Comparison of ENCODE assay signal across 20 cellular contexts in genomic region chr20:22241609-22242008, GRCh38.
"Had no signal": no experiment of that assay in that cellular context is flagged by ENCODE, and none has a peak within 500 bp of the region (broad histone marks: within the 10 kb centered on the region; RNA-seq: fewer than 3 reads in every experiment).

No MANE protein-coding gene starts in this region.

- H3K27ac Mint-ChIP-seq: nephron; stimulated activated memory B cell treated with anti-CD40 and anti-IgM and Interleukin-4, amounts not matched to agents 10 μg/mL and 1 μg/mL and 100 μg/mL, for 72 hours; stimulated activated naive CD8-positive, alpha-beta T cell treated with anti-CD3 and anti-CD28 coated beads, Interleukin-15, Interleukin-2, amounts not matched to agents 100 ng/mL and 50 ng/mL, for 24 hours had no signal

- H3K9me3 ChIP-seq: heart left ventricle, psoas muscle, right lobe of liver, tibial artery, upper lobe of left lung, uterus had no signal

- H3K4me1 ChIP-seq: heart left ventricle, parathyroid adenoma, psoas muscle, right lobe of liver, tibial artery, upper lobe of left lung, uterus had no signal

- H3K36me3 Mint-ChIP-seq: stimulated activated memory B cell treated with anti-CD40 and anti-IgM and Interleukin-4, amounts not matched to agents 10 μg/mL and 1 μg/mL and 100 μg/mL, for 72 hours had no signal

- H3K79me2 ChIP-seq: parathyroid adenoma had no signal

- H3K4me3 Mint-ChIP-seq: nephron; stimulated activated memory B cell treated with anti-CD40 and anti-IgM and Interleukin-4, amounts not matched to agents 10 μg/mL and 1 μg/mL and 100 μg/mL, for 72 hours; stimulated activated naive CD8-positive, alpha-beta T cell treated with anti-CD3 and anti-CD28 coated beads, Interleukin-15, Interleukin-2, amounts not matched to agents 100 ng/mL and 50 ng/mL, for 24 hours had no signal

- H3K27me3 ChIP-seq: right lobe of liver, tibial artery, upper lobe of left lung, uterus had no signal

- H3K36me3 ChIP-seq: heart left ventricle, right lobe of liver, tibial artery, upper lobe of left lung, uterus had no signal

- DNase-seq: effector memory CD4-positive, alpha-beta T cell; heart left ventricle; hippocampal formation; left colon; left ventricle myocardium superior; mesenchymal stem cell; midbrain; psoas muscle; retina; right lobe of liver; stimulated activated CD4-positive, alpha-beta T cell treated with anti-CD3 and anti-CD28 coated beads, Interleukin-4, amount 100 ng/mL, for 24 hours; tibial artery; upper lobe of left lung; uterus had no signal

- H2AFZ ChIP-seq: parathyroid adenoma had no signal

- H3K27ac ChIP-seq: heart left ventricle, parathyroid adenoma, psoas muscle, right lobe of liver, tibial artery, upper lobe of left lung, uterus had no signal

- H3K4me1 Mint-ChIP-seq: nephron; stimulated activated memory B cell treated with anti-CD40 and anti-IgM and Interleukin-4, amounts not matched to agents 10 μg/mL and 1 μg/mL and 100 μg/mL, for 72 hours had no signal

- H3K27me3 Mint-ChIP-seq: stimulated activated memory B cell treated with anti-CD40 and anti-IgM and Interleukin-4, amounts not matched to agents 10 μg/mL and 1 μg/mL and 100 μg/mL, for 72 hours; stimulated activated naive CD8-positive, alpha-beta T cell treated with anti-CD3 and anti-CD28 coated beads, Interleukin-15, Interleukin-2, amounts not matched to agents 100 ng/mL and 50 ng/mL, for 24 hours had no signal

- H3K4me3 ChIP-seq: heart left ventricle, lung, psoas muscle, right lobe of liver, tibial artery, upper lobe of left lung, uterus had no signal

- H3K9ac ChIP-seq: parathyroid adenoma had no signal

- H3K9me3 Mint-ChIP-seq: nephron; stimulated activated memory B cell treated with anti-CD40 and anti-IgM and Interleukin-4, amounts not matched to agents 10 μg/mL and 1 μg/mL and 100 μg/mL, for 72 hours had no signal

- ATAC-seq: esophagus mucosa; heart left ventricle; left colon; left ventricle myocardium superior; psoas muscle; right lobe of liver; stimulated activated memory B cell treated with anti-CD40 and anti-IgM and Interleukin-4, amounts not matched to agents 10 μg/mL and 1 μg/mL and 100 μg/mL, for 72 hours had no signal
